ENCODE assay signal across 9 cellular contexts in the genomic region with DNA sequence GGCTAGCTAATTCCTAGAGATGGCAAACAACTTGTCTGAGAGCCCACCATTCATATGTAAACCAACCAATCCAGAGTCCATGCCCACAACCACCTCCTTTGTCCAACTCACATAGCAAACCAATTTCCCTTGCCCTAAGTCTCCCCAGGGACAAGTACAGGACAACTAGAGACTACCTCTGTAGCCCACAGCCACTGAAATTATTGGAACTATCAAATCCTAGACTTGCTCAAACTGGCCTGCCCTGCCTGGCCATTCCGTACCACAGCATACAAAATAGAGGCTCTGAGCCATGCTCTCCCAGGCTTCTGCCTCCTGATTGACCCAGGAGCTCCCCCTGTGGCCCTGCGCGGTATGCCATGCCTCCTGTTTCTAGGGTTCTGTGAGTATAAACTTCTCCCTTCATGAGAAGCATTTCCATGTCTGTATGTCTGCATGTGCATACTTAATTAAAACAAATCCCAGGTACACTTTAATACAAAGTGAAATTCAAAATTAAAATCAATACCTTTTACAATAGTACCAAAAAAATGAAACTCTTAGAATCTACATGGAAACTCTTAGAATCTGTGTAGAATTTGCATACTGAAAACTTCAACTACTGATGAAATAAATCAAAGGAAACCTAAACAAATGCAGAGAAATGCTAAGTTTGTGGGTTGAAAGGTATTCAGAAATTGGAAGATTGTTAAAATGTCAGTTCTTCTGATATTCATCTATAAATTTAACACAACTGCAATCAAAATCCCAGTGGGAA. TPM values are rescaled to one million over a fixed set of nuclear protein-coding genes. Genes with fewer than 3 reads are reported as not detected.
DNase-seq lines count a peak whose midpoint lies in the region; ATAC-seq and TF ChIP-seq lines count a peak whose summit lies in the region.
"Had no signal": no experiment of that assay in that cellular context is flagged by ENCODE, and none has a peak within 500 bp of the region (broad histone marks: within the 10 kb centered on the region; RNA-seq: fewer than 3 reads in every experiment).

No MANE protein-coding gene starts in this region.

- H3K4me3 ChIP-seq in osteoblast (ENCODE audit: insufficient read depth, low read length): no peak overlapping the region

- DNase-seq in NCI-H2227 treated with DMSO at 0.1 percent for 48 hours (lab: John Stamatoyannopoulos, UW) (peak; percentile 31), fibroblast of the conjunctiva (ENCODE audit: low read depth) (peak; percentile 26), osteoblast (ENCODE audit: insufficient read length, low spot score, missing footprints) (peak; percentile 94), cerebellar nuclear complex (lab: John Stamatoyannopoulos, UW) (no peak)
- peak; percentile 78 for DNase-seq in activated CD8-positive, alpha-beta memory T cell treated with anti-CD3 and anti-CD28 coated beads, Interleukin-2, amount 50 U/mL, for 48 hours

- no peaks in the 10 kb centered on the region for H3K79me2 ChIP-seq in osteoblast (ENCODE audit: insufficient read depth, low read length)

- no peaks in the 10 kb centered on the region for H3K4me1 ChIP-seq in osteoblast (ENCODE audit: insufficient read depth, low read length)

- peak; percentile 96 for TF ChIP-seq CTCF in C4-2B (conservative IDR thresholded peaks at IDR 0.05)
- peak; percentile 95 for TF ChIP-seq CTCF in osteoblast (IDR thresholded peaks at IDR 0.05; ENCODE audit: extremely low read depth, low read depth, low read length)

- peak; percentile 96 for ATAC-seq in GM18868 (IDR thresholded peaks at IDR 0.05; ENCODE audit: unreplicated experiment)
- peak; percentile 94 for ATAC-seq in HG03045 (IDR thresholded peaks at IDR 0.05; ENCODE audit: unreplicated experiment)

- H3K4me2 ChIP-seq in osteoblast (ENCODE audit: insufficient read depth, low read length): no peak overlapping the region

- no peaks in the 10 kb centered on the region for H3K9me3 ChIP-seq in osteoblast (ENCODE audit: low read depth, low read length)

- H3K27me3 ChIP-seq in osteoblast (ENCODE audit: insufficient read depth, low read length): peaks cover 50% of the 10 kb centered on the region

- H3K27ac ChIP-seq in C4-2B (no peak overlapping the region), osteoblast (ENCODE audit: low read depth, low read length) (no peak overlapping the region)

- H4K20me1 ChIP-seq in osteoblast (ENCODE audit: insufficient read depth, low read length): no peaks in the 10 kb centered on the region

- no peak overlapping the region for H2AFZ ChIP-seq in osteoblast (ENCODE audit: low read length)

- no peaks in the 10 kb centered on the region for H3K36me3 ChIP-seq in osteoblast (ENCODE audit: insufficient read depth, low read length)

RNA-seq across cellular contexts. Expression of a gene that starts 4.0 kb away (rescaled TPM):
- total RNA-seq in osteoblast: 2.9 and 6.5 TPM in 2 replicates
- total RNA-seq: T-helper 1 cell treated with Interleukin-12 subunit alpha and Interleukin-12 subunit beta and Interleukin-4 antibody, amounts not matched to agents 30 ng/mL and 1 ng/mL, for 36 hours had no signal

Comparison
In these comparisons a context has a peak if more than half of its experiments do, and no peak if none do; other contexts are left out.
1. DNase-seq: peak in NCI-H2227 treated with DMSO at 0.1 percent for 48 hours (single experiment), activated CD8-positive, alpha-beta memory T cell treated with anti-CD3 and anti-CD28 coated beads, Interleukin-2, amount 50 U/mL, for 48 hours (single experiment), fibroblast of the conjunctiva (single experiment) and osteoblast (single experiment); none in cerebellar nuclear complex (0 of 2).